13 cellular contexts compared by ENCODE assay signal in the genomic region with DNA sequence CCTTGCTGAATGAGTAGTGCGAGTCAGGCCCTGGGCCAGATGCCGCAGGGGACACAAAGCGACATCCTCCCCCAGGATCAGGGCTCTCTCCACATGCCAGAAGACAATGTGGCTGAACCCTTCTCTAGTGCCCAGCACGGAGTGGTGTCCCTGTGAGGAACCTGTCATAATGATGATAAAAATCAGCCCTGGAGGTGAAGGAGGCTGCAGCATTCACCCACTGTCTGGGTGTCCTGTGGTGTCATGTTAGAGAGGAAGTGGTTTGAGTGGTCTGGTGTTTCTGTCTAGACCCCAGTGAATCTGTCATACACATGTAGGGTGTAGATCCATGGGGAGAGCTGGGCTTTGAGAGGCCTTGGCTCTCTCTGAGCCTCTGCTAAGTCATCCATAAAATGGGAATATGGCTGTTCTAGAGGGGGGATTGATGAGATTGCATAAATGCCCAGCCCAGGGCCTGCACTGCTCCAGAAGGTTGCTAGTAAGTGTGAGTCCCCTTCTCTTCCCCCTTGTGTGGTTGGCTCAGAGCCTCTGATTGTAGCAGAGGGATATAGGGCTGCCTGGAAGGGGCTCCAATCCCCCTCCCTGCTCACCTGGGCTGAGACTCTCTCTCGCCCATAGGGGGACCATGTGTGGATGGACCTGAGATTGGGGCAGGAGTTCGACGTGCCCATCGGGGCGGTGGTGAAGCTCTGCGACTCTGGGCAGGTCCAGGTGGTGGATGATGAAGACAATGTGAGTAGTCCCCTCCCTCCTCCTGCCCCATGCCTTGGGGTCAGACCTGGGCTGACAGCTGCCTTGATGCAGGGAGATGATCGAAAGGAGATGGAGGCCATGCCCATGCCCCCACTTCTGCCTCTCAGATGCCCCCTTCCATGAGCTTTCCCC. TPM values are rescaled to one million over a fixed set of nuclear protein-coding genes. Genes with fewer than 3 reads are reported as not detected.
DNase-seq lines count a peak whose midpoint lies in the region; ATAC-seq lines count a peak whose summit lies in the region.
"Had no signal": no experiment of that assay in that cellular context is flagged by ENCODE, and none has a peak within 500 bp of the region (broad histone marks: within the 10 kb centered on the region; RNA-seq: fewer than 3 reads in every experiment).

No MANE protein-coding gene starts in this region.

- no peaks in the 10 kb centered on the region for H3K9me3 Mint-ChIP-seq in effector memory CD8-positive, alpha-beta T cell
- no peaks in the 10 kb centered on the region for H3K9me3 Mint-ChIP-seq in stimulated activated naive CD8-positive, alpha-beta T cell treated with anti-CD3 and anti-CD28 coated beads, Interleukin-15, amount 100 ng/mL, for 72 hours
- H3K9me3 Mint-ChIP-seq: HFFc6 had no signal

- intact Hi-C loops in Right ventricle myocardium superior (cut with DNase I) = no loop called here
- intact Hi-C loops in cardiac septum (cut with DNase I) = no loop called here

- no peak overlapping the region for H3K27ac ChIP-seq in caudate nucleus (ENCODE audit: low read depth, low read length)

- H3K27me3 Mint-ChIP-seq in effector memory CD8-positive, alpha-beta T cell = peaks cover 0 to 22% of the 10 kb centered on the region in 2 donors
- peaks cover 46% of the 10 kb centered on the region for H3K27me3 Mint-ChIP-seq in stimulated activated naive CD8-positive, alpha-beta T cell treated with anti-CD3 and anti-CD28 coated beads, Interleukin-15, amount 100 ng/mL, for 72 hours
- H3K27me3 Mint-ChIP-seq: brain had no signal

- peak overlapping the region; percentile 39 to 47 for H3K27ac Mint-ChIP-seq in effector memory CD8-positive, alpha-beta T cell
- peak overlapping the region in 1 of 2 donors; percentile 75 for H3K27ac Mint-ChIP-seq in stimulated activated naive CD8-positive, alpha-beta T cell treated with anti-CD3 and anti-CD28 coated beads, Interleukin-15, amount 100 ng/mL, for 72 hours
- H3K27ac Mint-ChIP-seq: HFFc6 had no signal

- DNase-seq in Right ventricle myocardium superior (peak; percentile 32), cardiac septum (ENCODE audit: low spot score) (no peak), OCI-M1 (lab: John Stamatoyannopoulos, UW) (peak; percentile 65), superior temporal gyrus (ENCODE audit: extremely low spot score) (no peak), caudate nucleus (lab: John Stamatoyannopoulos, UW) (no peak), nucleus accumbens (lab: John Stamatoyannopoulos, UW) (no peak)
- DNase-seq in effector memory CD8-positive, alpha-beta T cell = peak; percentile 23 to 31 (median 23)
- DNase-seq in stimulated activated naive CD8-positive, alpha-beta T cell treated with anti-CD3 and anti-CD28 coated beads, Interleukin-15, amount 100 ng/mL, for 72 hours = peak; percentile 42 to 71
- DNase-seq: HFFc6, NCI-H1417, stomach had no signal

- no peak for ATAC-seq in Right ventricle myocardium superior (ENCODE audit: poor library complexity)
- ATAC-seq in effector memory CD8-positive, alpha-beta T cell (replicated peaks) = peak; percentile 95
- ATAC-seq in stimulated activated naive CD8-positive, alpha-beta T cell treated with anti-CD3 and anti-CD28 coated beads, Interleukin-15, amount 100 ng/mL, for 72 hours = peak; percentile 93

- peak overlapping the region; percentile 30 for H3K4me3 Mint-ChIP-seq in effector memory CD8-positive, alpha-beta T cell
- no peak overlapping the region for H3K4me3 Mint-ChIP-seq in stimulated activated naive CD8-positive, alpha-beta T cell treated with anti-CD3 and anti-CD28 coated beads, Interleukin-15, amount 100 ng/mL, for 72 hours
- H3K4me3 Mint-ChIP-seq: brain, HFFc6 had no signal

- H3K36me3 Mint-ChIP-seq in effector memory CD8-positive, alpha-beta T cell (ENCODE audit: insufficient read depth) = peaks cover 3% of the 10 kb centered on the region
- H3K36me3 Mint-ChIP-seq: brain had no signal

- H3K4me1 Mint-ChIP-seq in effector memory CD8-positive, alpha-beta T cell (ENCODE audit: low read depth in 2 of 2) = peaks cover 16 to 22% of the 10 kb centered on the region in 2 donors
- peaks cover 29% of the 10 kb centered on the region for H3K4me1 Mint-ChIP-seq in stimulated activated naive CD8-positive, alpha-beta T cell treated with anti-CD3 and anti-CD28 coated beads, Interleukin-15, amount 100 ng/mL, for 72 hours

RNA-seq across cellular contexts. Expression of a gene that starts 14.3 kb away (rescaled TPM):
- 4.4 TPM for total RNA-seq in Right ventricle myocardium superior
- total RNA-seq in cardiac septum = 3.0 TPM

RNA-seq across cellular contexts. Expression of a gene that starts 39.7 kb away (rescaled TPM):
- total RNA-seq in Right ventricle myocardium superior (not detected), cardiac septum (not detected)
- total RNA-seq: glomerular endothelial cell had no signal

Comparison
In these comparisons a context has a peak if more than half of its experiments do, and no peak if none do; other contexts are left out.
1. DNase-seq: peak in Right ventricle myocardium superior (single experiment), OCI-M1 (single experiment), effector memory CD8-positive, alpha-beta T cell (3 of 3) and stimulated activated naive CD8-positive, alpha-beta T cell treated with anti-CD3 and anti-CD28 coated beads, Interleukin-15, amount 100 ng/mL, for 72 hours (2 of 2); none in cardiac septum (single experiment), superior temporal gyrus (single experiment), caudate nucleus (0 of 61) and nucleus accumbens (0 of 56).
2. H3K4me3 Mint-ChIP-seq: peak in effector memory CD8-positive, alpha-beta T cell (2 of 2); none in stimulated activated naive CD8-positive, alpha-beta T cell treated with anti-CD3 and anti-CD28 coated beads, Interleukin-15, amount 100 ng/mL, for 72 hours (0 of 2).